Comparison of ENCODE assay signal across 1 cellular context in genomic region chr2:236572482-236572881, GRCh38.
TF ChIP-seq lines count a peak whose summit lies in the region.

No MANE protein-coding gene starts in this region.

TF ChIP-seq in GM12878, 131 proteins besides CTCF, POLR2A, EP300 and RAD21 (continued from another document):
- TF ChIP-seq ATF3 (IDR thresholded peaks at IDR 0.05; ENCODE audit: borderline replicate concordance, extremely low read depth, low read depth, low read length) (no peak), STAT1 (conservative IDR thresholded peaks at IDR 0.05) (no peak), MYC (IDR thresholded peaks at IDR 0.05; ENCODE audit: insufficient read depth, insufficient read length, insufficient replicate concordance, low read length, severe bottlenecking) (no peak), ASH2L (IDR thresholded peaks at IDR 0.05; ENCODE audit: borderline replicate concordance, low read depth) (no peak), RUNX3 (IDR thresholded peaks at IDR 0.05; ENCODE audit: low read length) (no peak), RELA (IDR thresholded peaks at IDR 0.05; ENCODE audit: borderline replicate concordance, partially characterized antibody) (no peak), HDGF (IDR thresholded peaks at IDR 0.05) (no peak), PBX3 (IDR thresholded peaks at IDR 0.05; ENCODE audit: insufficient replicate concordance, low read depth, low read length) (no peak), NBN (IDR thresholded peaks at IDR 0.05) (no peak), HSF1 (IDR thresholded peaks at IDR 0.05; ENCODE audit: low read depth, low read length) (no peak), EGR1 (IDR thresholded peaks at IDR 0.05; ENCODE audit: borderline replicate concordance in 1 of 2, low read depth in 2 of 2, low read length in 2 of 2) (no peak), SIN3A (IDR thresholded peaks at IDR 0.05; ENCODE audit: low read depth, low read length) (no peak)
